ENCODE assay signal across 17 cellular contexts in the genomic region with DNA sequence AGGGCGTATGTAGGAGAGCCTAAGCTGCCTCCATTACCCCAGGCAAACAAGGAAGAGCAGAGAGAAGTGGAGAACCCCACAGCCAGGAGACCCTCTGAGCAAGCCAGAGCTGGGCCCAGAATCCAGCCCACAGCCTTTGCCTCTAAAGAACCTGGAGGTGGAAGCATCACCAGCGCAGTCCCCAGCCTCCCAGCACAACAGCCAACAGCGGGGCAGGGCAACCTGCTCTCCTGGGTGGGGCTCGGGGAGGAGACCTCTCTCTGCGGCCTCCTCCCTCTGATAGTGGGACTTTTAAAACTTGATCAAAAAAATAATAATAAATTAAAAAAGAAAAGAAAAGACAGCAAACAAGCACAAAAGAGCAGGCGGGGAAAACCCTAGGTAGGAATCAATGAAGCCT. TPM values are rescaled to one million over a fixed set of nuclear protein-coding genes. Genes with fewer than 3 reads are reported as not detected.
DNase-seq lines count a peak whose midpoint lies in the region; ATAC-seq and TF ChIP-seq lines count a peak whose summit lies in the region.
"Had no signal": no experiment of that assay in that cellular context is flagged by ENCODE, and none has a peak within 500 bp of the region (broad histone marks: within the 10 kb centered on the region; RNA-seq: fewer than 3 reads in every experiment).

No MANE protein-coding gene starts in this region.

- H3K36me3 ChIP-seq in GM23338 (ENCODE audit: insufficient read depth) (no peaks in the 10 kb centered on the region), left lung (no peaks in the 10 kb centered on the region), subcutaneous abdominal adipose tissue (ENCODE audit: control insufficient read depth in 5 of 5, insufficient read depth in 5 of 5, low read length in 5 of 5) (no peaks in the 10 kb centered on the region), body of pancreas (replicated peaks in 1 of 2; ENCODE audit: insufficient read depth in 1 of 2, low read depth in 2 of 2) (no peaks in the 10 kb centered on the region)

- H3K4me2 ChIP-seq in GM23338 = peak overlapping the region; percentile 56

- ATAC-seq in GM23338 (peak; percentile 61), left lung (peak; percentile 45), GM19452 (IDR thresholded peaks at IDR 0.05; ENCODE audit: unreplicated experiment) (no peak), body of pancreas (no peak), GM18511 (IDR thresholded peaks at IDR 0.05; ENCODE audit: unreplicated experiment) (no peak)

- DNase-seq in GM23338 (ENCODE audit: low spot score) (no peak), left lung (no peak), body of pancreas (no peak), posterior cingulate gyrus (no peak)
- DNase-seq: activated CD4-positive, alpha-beta T cell treated with anti-CD3 and anti-CD28 coated beads for 4 hours; activated effector memory CD4-positive, alpha-beta T cell treated with anti-CD3 and anti-CD28 coated beads, Interleukin-2, amount 50 U/mL, for 16 hours; central memory CD4-positive, alpha-beta T cell; naive B cell; NCI-H2171 treated with DMSO at 0.1 percent for 48 hours; Right ventricle myocardium superior; stimulated activated CD4-positive, alpha-beta T cell treated with anti-CD3 and anti-CD28 coated beads, Interleukin-4, amount 100 ng/mL, for 24 hours had no signal

- H3K36me3 Mint-ChIP-seq in GM23338 (ENCODE audit: low read depth) (no peaks in the 10 kb centered on the region), brain (no peaks in the 10 kb centered on the region)
- H3K36me3 Mint-ChIP-seq: CD14-positive monocyte, naive B cell had no signal

- no peaks in the 10 kb centered on the region for H4K20me1 ChIP-seq in GM23338 (replicated peaks; ENCODE audit: insufficient read depth)

- H3K27ac ChIP-seq in GM23338 (ENCODE audit: low read depth) = no peak overlapping the region
- peak overlapping the region; percentile 69 to 76 for H3K27ac ChIP-seq in left lung
- peak overlapping the region; percentile 67 for H3K27ac ChIP-seq in subcutaneous abdominal adipose tissue (ENCODE audit: low read depth, low read length)
- no peak overlapping the region for H3K27ac ChIP-seq in body of pancreas

- H3K9ac ChIP-seq in subcutaneous abdominal adipose tissue (ENCODE audit: low read length in 5 of 5) = no peak overlapping the region

- H3K27me3 Mint-ChIP-seq in GM23338 (ENCODE audit: insufficient read depth, low read depth, poor library complexity) (peaks cover 4% of the 10 kb centered on the region), brain (no peaks in the 10 kb centered on the region)

- no peaks in the 10 kb centered on the region for H3F3A ChIP-seq in GM23338 (replicated peaks; ENCODE audit: low read depth)

- H3K9me3 Mint-ChIP-seq in GM23338 = no peaks in the 10 kb centered on the region
- H3K9me3 Mint-ChIP-seq in brain = peaks cover 0 to 8% (median 5%) of the 10 kb centered on the region in 5 experiments

- H3K4me3 Mint-ChIP-seq in GM23338 (no peak overlapping the region), brain (peak overlapping the region in 1 of 5 experiments; percentile 20)
- H3K4me3 Mint-ChIP-seq: CD14-positive monocyte, naive B cell had no signal

- no peak for TF ChIP-seq POLR2A in body of pancreas (IDR thresholded peaks at IDR 0.05)

- 81 to 85% methylated on average over 6 of the region's 6 CpGs for WGBS in body of pancreas, 2 donors

- H3K9me2 ChIP-seq in GM23338 (ENCODE audit: insufficient read depth) = peaks cover 23% of the 10 kb centered on the region

- H3K4me1 Mint-ChIP-seq in GM23338 (peaks cover 14% of the 10 kb centered on the region), brain (peaks cover 41% of the 10 kb centered on the region)
- H3K4me1 Mint-ChIP-seq: CD14-positive monocyte, naive B cell had no signal

- TF ChIP-seq CTCF in GM23338 (conservative IDR thresholded peaks at IDR 0.05; ENCODE audit: low read depth in 2 of 2) (no peak), brain (conservative IDR thresholded peaks at IDR 0.05) (no peak), left lung (IDR thresholded peaks at IDR 0.05) (no peak), body of pancreas (IDR thresholded peaks at IDR 0.05) (no peak)

- H3K27ac Mint-ChIP-seq in GM23338 (no peak overlapping the region), brain (peak overlapping the region in 3 of 5 experiments; percentile 85 to 94 (median 94))
- H3K27ac Mint-ChIP-seq: CD14-positive monocyte, naive B cell had no signal

- H3K27me3 ChIP-seq in GM23338 (ENCODE audit: insufficient read depth) = no peaks in the 10 kb centered on the region
- no peaks in the 10 kb centered on the region for H3K27me3 ChIP-seq in left lung
- no peaks in the 10 kb centered on the region for H3K27me3 ChIP-seq in subcutaneous abdominal adipose tissue (ENCODE audit: control insufficient read depth in 5 of 5, insufficient read depth in 4 of 5, low read length in 5 of 5)
- no peaks in the 10 kb centered on the region for H3K27me3 ChIP-seq in body of pancreas

- H2AFZ ChIP-seq in GM23338 = peak overlapping the region; percentile 76; the same call in 1 of the 2 replicates

- intact Hi-C loops in left lung (cut with DNase I) = no loop called here
- intact Hi-C loops in body of pancreas (cut with DNase I) = no loop called here
- intact Hi-C loops in posterior cingulate gyrus (cut with DNase I) = no loop called here

- no peaks in the 10 kb centered on the region for H3K79me2 ChIP-seq in GM23338 (replicated peaks; ENCODE audit: insufficient read depth)

- H3K4me3 ChIP-seq in GM23338 (peak overlapping the region; percentile 13; the same call in 1 of the 2 replicates), left lung (no peak overlapping the region), subcutaneous abdominal adipose tissue (ENCODE audit: low read depth in 1 of 5, low read length in 5 of 5) (no peak overlapping the region), body of pancreas (no peak overlapping the region)
- H3K4me3 ChIP-seq: lung had no signal

- peaks cover 7% of the 10 kb centered on the region for H3K4me1 ChIP-seq in GM23338 (ENCODE audit: insufficient read depth)
- peaks cover 0 to 22% of the 10 kb centered on the region in 2 donors for H3K4me1 ChIP-seq in left lung
- peaks cover 2 to 28% (median 19%) of the 10 kb centered on the region in 5 donors for H3K4me1 ChIP-seq in subcutaneous abdominal adipose tissue (ENCODE audit: control insufficient read depth in 5 of 5, insufficient read depth in 5 of 5, low read length in 5 of 5)
- H3K4me1 ChIP-seq in body of pancreas = peaks cover 3% of the 10 kb centered on the region

- H3K9me3 ChIP-seq in left lung = no peaks in the 10 kb centered on the region
- no peaks in the 10 kb centered on the region for H3K9me3 ChIP-seq in subcutaneous abdominal adipose tissue (ENCODE audit: control insufficient read depth in 5 of 5, low read length in 5 of 5)
- H3K9me3 ChIP-seq in body of pancreas = no peaks in the 10 kb centered on the region

TF ChIP-seq in GM23338, 12 proteins besides CTCF, POLR2A, EP300 and RAD21 (continues in another document):
- TF ChIP-seq JUNB (IDR thresholded peaks at IDR 0.05; ENCODE audit: unreplicated experiment) = no peak
- TF ChIP-seq EZH2phosphoT487 (IDR thresholded peaks at IDR 0.05; ENCODE audit: unreplicated experiment) = no peak
- no peak for TF ChIP-seq ZNF114 (CRISPR knock-in tag; IDR thresholded peaks at IDR 0.05)
- no peak for TF ChIP-seq NANOG (IDR thresholded peaks at IDR 0.05; ENCODE audit: borderline replicate concordance)
- TF ChIP-seq POLR2AphosphoS5 (IDR thresholded peaks at IDR 0.05; ENCODE audit: low read depth) = no peak

RNA-seq across cellular contexts. Expression of gene AXIN2, which starts 45.9 kb away (rescaled TPM):
- total RNA-seq in GM23338 (2014; rRNA removed; shearing (Covaris generic)) = 28.2 and 32.7 TPM in 2 replicates
- 8.0 and 9.4 TPM in 2 replicates for polyA plus RNA-seq in GM23338 (2016; fragmentation: Nextera tagmentation; extraction: Ambion mirVana)
- 5.6 TPM for polyA plus RNA-seq in brain (ENCODE audit: insufficient read depth, low read depth, low replicate concordance)
- 10 to 100 TPM; 25.0 to 41.6 TPM for total RNA-seq in left lung
- total RNA-seq in body of pancreas = 10 to 100 TPM in 1 of 2 donors, 1 to 10 TPM in 1; 5.4 to 16.2 TPM

Comparison
In these comparisons a context has a peak if more than half of its experiments do, and no peak if none do; other contexts are left out.
1. ATAC-seq: peak in GM23338 (single experiment) and left lung (single experiment); none in GM19452 (single experiment), body of pancreas (single experiment) and GM18511 (single experiment).
2. H3K27ac ChIP-seq: peak in left lung (2 of 2) and subcutaneous abdominal adipose tissue (single experiment); none in GM23338 (single experiment) and body of pancreas (0 of 4).